15 cellular contexts compared by ENCODE assay signal in genomic region chr13:112059457-112060317, GRCh38. TPM values are rescaled to one million over a fixed set of nuclear protein-coding genes. Genes with fewer than 3 reads are reported as not detected.
DNase-seq lines count a peak whose midpoint lies in the region; ATAC-seq and TF ChIP-seq lines count a peak whose summit lies in the region.
"Had no signal": no experiment of that assay in that cellular context is flagged by ENCODE, and none has a peak within 500 bp of the region (broad histone marks: within the 10 kb centered on the region; RNA-seq: fewer than 3 reads in every experiment).

No MANE protein-coding gene starts in this region.

- H3K27me3 Mint-ChIP-seq in brain, result peaks cover 62% of the 10 kb centered on the region

- H3K4me3 Mint-ChIP-seq in brain, result peak overlapping the region; percentile 40 to 94 (median 91)

- H3K4me3 ChIP-seq in HEK293 (ENCODE audit: low read depth, low read length), result no peak overlapping the region
- H3K4me3 ChIP-seq: MG63 had no signal

- peak overlapping the region in 4 of 5 experiments; percentile 24 to 87 (median 48) for H3K27ac Mint-ChIP-seq in brain

- no peak for TF ChIP-seq CTCF in HEK293 (tag by site-specific recombination; IDR thresholded peaks at IDR 0.05)
- TF ChIP-seq CTCF in brain (conservative IDR thresholded peaks at IDR 0.05), result no peak

- H3K4me1 Mint-ChIP-seq in brain, result peaks cover 69% of the 10 kb centered on the region

- POLR2A ChIA-PET in HEK293 (lab: Yijun Ruan, JAX), result no interaction called here

- H3K36me3 ChIP-seq in HEK293 (ENCODE audit: control insufficient read depth in 2 of 2, insufficient read depth in 1 of 2, low read length in 2 of 2), result no peaks in the 10 kb centered on the region
- H3K36me3 ChIP-seq: MG63 had no signal

- CTCF ChIA-PET in HEK293 (lab: Yijun Ruan, JAX), result interaction anchor here (0.6 kb wide), 1 partner anchor 412 kb away, joined by 3 read pairs; no protein-coding TSS in a partner anchor

- H3K9me3 Mint-ChIP-seq in brain, result peaks cover 0 to 4% (median 1%) of the 10 kb centered on the region in 5 experiments

- H3K4me1 ChIP-seq in HEK293 (ENCODE audit: control insufficient read depth, insufficient read depth, low read length), result no peaks in the 10 kb centered on the region

- H3K36me3 Mint-ChIP-seq in brain, result no peaks in the 10 kb centered on the region

- no peak overlapping the region for H3K27ac ChIP-seq in HEK293 (ENCODE audit: extremely low read depth, low read depth, low read length)

- ATAC-seq in HG03378 (IDR thresholded peaks at IDR 0.05; ENCODE audit: unreplicated experiment), result no peak

- peak; percentile 65 for DNase-seq in NCI-H748 (lab: John Stamatoyannopoulos, UW; ENCODE audit: unreplicated experiment)
- DNase-seq in NCI-H748 treated with DMSO at 0.1 percent for 48 hours (lab: John Stamatoyannopoulos, UW), result no peak
- DNase-seq in retina, result peak; percentile 47
- DNase-seq in DMS79 treated with DMSO at 0.1 percent for 48 hours (lab: John Stamatoyannopoulos, UW), result no peak
- no peak for DNase-seq in activated T-cell treated with anti-CD3 and anti-CD28 coated beads, Interleukin-2, amount 50 U/mL, for 48 hours
- DNase-seq: Calu3, GF-D8, MG63, NCI-H2029 treated with DMSO at 0.1 percent for 48 hours, NCI-H510A, OCI-M1, RPMI8226 had no signal

- H3K9me3 ChIP-seq in HEK293 (ENCODE audit: control insufficient read depth, insufficient read depth, low read depth, low read length), result no peaks in the 10 kb centered on the region
- H3K9me3 ChIP-seq: MG63 had no signal

TF ChIP-seq in HEK293, 187 proteins besides CTCF, POLR2A, EP300 and RAD21:
- TF ChIP-seq ZNF658 (tag by site-specific recombination; IDR thresholded peaks at IDR 0.05), result no peak
- TF ChIP-seq, protein P1, sequence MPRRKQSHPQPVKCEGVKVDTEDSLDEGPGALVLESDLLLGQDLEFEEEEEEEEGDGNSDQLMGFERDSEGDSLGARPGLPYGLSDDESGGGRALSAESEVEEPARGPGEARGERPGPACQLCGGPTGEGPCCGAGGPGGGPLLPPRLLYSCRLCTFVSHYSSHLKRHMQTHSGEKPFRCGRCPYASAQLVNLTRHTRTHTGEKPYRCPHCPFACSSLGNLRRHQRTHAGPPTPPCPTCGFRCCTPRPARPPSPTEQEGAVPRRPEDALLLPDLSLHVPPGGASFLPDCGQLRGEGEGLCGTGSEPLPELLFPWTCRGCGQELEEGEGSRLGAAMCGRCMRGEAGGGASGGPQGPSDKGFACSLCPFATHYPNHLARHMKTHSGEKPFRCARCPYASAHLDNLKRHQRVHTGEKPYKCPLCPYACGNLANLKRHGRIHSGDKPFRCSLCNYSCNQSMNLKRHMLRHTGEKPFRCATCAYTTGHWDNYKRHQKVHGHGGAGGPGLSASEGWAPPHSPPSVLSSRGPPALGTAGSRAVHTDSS (tag by site-specific recombination; IDR thresholded peaks at IDR 0.05), result no peak
- TF ChIP-seq PRDM1 (tag by site-specific recombination; IDR thresholded peaks at IDR 0.05), result 0 out of 2 replicates have a peak, but pooled peaks have one; percentile 26

RNA-seq across cellular contexts. Expression of gene SOX1, which starts 7.3 kb away (rescaled TPM):
- 98.5 TPM for polyA plus RNA-seq in brain (ENCODE audit: insufficient read depth, low read depth, low replicate concordance)

Comparison
In these comparisons a context has a peak if more than half of its experiments do, and no peak if none do; other contexts are left out.
1. DNase-seq: peak in NCI-H748 (single experiment) and retina (single experiment); none in NCI-H748 treated with DMSO at 0.1 percent for 48 hours (single experiment), DMS79 treated with DMSO at 0.1 percent for 48 hours (single experiment) and activated T-cell treated with anti-CD3 and anti-CD28 coated beads, Interleukin-2, amount 50 U/mL, for 48 hours (0 of 2).